In genomic region chr9:109801484-109801883, GRCh38 we compare ENCODE assay signal across 27 cellular contexts. TPM values are rescaled to one million over a fixed set of nuclear protein-coding genes. Genes with fewer than 3 reads are reported as not detected.
"Had no signal": no experiment of that assay in that cellular context is flagged by ENCODE, and none has a peak within 500 bp of the region (broad histone marks: within the 10 kb centered on the region; RNA-seq: fewer than 3 reads in every experiment).

No MANE protein-coding gene starts in this region.

- H3K27me3 Mint-ChIP-seq: activated T-cell treated with anti-CD3 and anti-CD28 coated beads, Interleukin-2, amount 50 U/mL, for 24 hours had no signal

- H3K9me3 ChIP-seq: MG63 had no signal

- H3K27me3 ChIP-seq: MG63 had no signal

- H3K4me3 ChIP-seq: MG63 had no signal

- H3K4me3 Mint-ChIP-seq: activated CD8-positive, alpha-beta T cell treated with anti-CD3 and anti-CD28 coated beads, Interleukin-2, amount 10 ng/mL, durations not matched to agents 7 days and 5 days; activated naive CD4-positive, alpha-beta T cell treated with anti-CD3 and anti-CD28 coated beads, Interleukin-2, amount 50 U/mL, for 24 hours; activated T-cell treated with anti-CD3 and anti-CD28 coated beads, Interleukin-2, amount 50 U/mL, for 24 hours; activated T-helper 1 cell treated with anti-CD3 and anti-CD28 coated beads, Interleukin-12 subunit alpha, Interleukin-12 subunit beta, Interleukin-2, Interleukin-4 antibody, amounts not matched to agents 30 ng/mL and 10 ng/mL and 1 ng/mL, durations not matched to agents 14 hours and 24 hours and 36 hours; brain; T-helper 17 cell; WTC11 had no signal

- H3K27ac Mint-ChIP-seq: activated CD8-positive, alpha-beta T cell treated with anti-CD3 and anti-CD28 coated beads, Interleukin-2, amount 10 ng/mL, durations not matched to agents 7 days and 5 days; activated naive CD4-positive, alpha-beta T cell treated with anti-CD3 and anti-CD28 coated beads, Interleukin-2, amount 50 U/mL, for 24 hours; activated T-cell treated with anti-CD3 and anti-CD28 coated beads, Interleukin-2, amount 50 U/mL, for 24 hours; activated T-helper 1 cell treated with anti-CD3 and anti-CD28 coated beads, Interleukin-12 subunit alpha, Interleukin-12 subunit beta, Interleukin-2, Interleukin-4 antibody, amounts not matched to agents 30 ng/mL and 10 ng/mL and 1 ng/mL, durations not matched to agents 14 hours and 24 hours and 36 hours; brain; T-helper 17 cell; WTC11 had no signal

- H3K9me3 Mint-ChIP-seq: activated naive CD4-positive, alpha-beta T cell treated with anti-CD3 and anti-CD28 coated beads, Interleukin-2, amount 50 U/mL, for 24 hours; activated T-cell treated with anti-CD3 and anti-CD28 coated beads, Interleukin-2, amount 50 U/mL, for 24 hours; activated T-helper 1 cell treated with anti-CD3 and anti-CD28 coated beads, Interleukin-12 subunit alpha, Interleukin-12 subunit beta, Interleukin-2, Interleukin-4 antibody, amounts not matched to agents 30 ng/mL and 10 ng/mL and 1 ng/mL, durations not matched to agents 14 hours and 24 hours and 36 hours; WTC11 had no signal

- H3K36me3 ChIP-seq: MG63 had no signal

- H3K36me3 Mint-ChIP-seq: activated naive CD4-positive, alpha-beta T cell treated with anti-CD3 and anti-CD28 coated beads, Interleukin-2, amount 50 U/mL, for 24 hours; brain; WTC11 had no signal

- DNase-seq: activated CD4-positive, alpha-beta T cell treated with anti-CD3 and anti-CD28 coated beads for 48 hours; activated CD4-positive, alpha-beta T cell treated with anti-CD3 and anti-CD28 coated beads, Interleukin-2, amount 50 U/mL, for 4 hours; activated CD4-positive, CD25-positive, alpha-beta regulatory T cell treated with anti-CD3 and anti-CD28 coated beads, Interleukin-2, amount 50 U/mL, for 72 hours; activated CD8-positive, alpha-beta memory T cell treated with anti-CD3 and anti-CD28 coated beads, Interleukin-2, amount 50 U/mL, for 48 hours; activated CD8-positive, alpha-beta T cell treated with anti-CD3 and anti-CD28 coated beads, Interleukin-2, amount 10 ng/mL, durations not matched to agents 7 days and 5 days; activated effector memory CD4-positive, alpha-beta T cell treated with Interleukin-2 at 50 U/mL for 16 hours; activated naive CD4-positive, alpha-beta T cell; activated T-cell treated with anti-CD3 and anti-CD28 coated beads, Interleukin-2, amount 50 U/mL, for 24 hours; MG63; MV-4-11; NCI-H1092 treated with DMSO at 0.1 percent for 48 hours; NCI-H1417 treated with DMSO at 0.1 percent for 48 hours; NCI-H1694; NCI-H2029; NCI-H345; NCI-H510A; NCI-H69; PC-3; SIG-M5; T-helper 17 cell; T-helper 9 cell had no signal

- FAIRE-seq: astrocyte, RCC 7860 had no signal

- H3K4me1 Mint-ChIP-seq: activated naive CD4-positive, alpha-beta T cell treated with anti-CD3 and anti-CD28 coated beads, Interleukin-2, amount 50 U/mL, for 24 hours; WTC11 had no signal

- ATAC-seq: activated CD8-positive, alpha-beta T cell treated with anti-CD3 and anti-CD28 coated beads, Interleukin-2, amount 10 ng/mL, durations not matched to agents 7 days and 5 days; PC-3; T-helper 17 cell; WTC11 had no signal

RNA-seq across cellular contexts. Expression of gene PALM2AKAP2, which starts 21.5 kb away (rescaled TPM):
- total RNA-seq: activated CD8-positive, alpha-beta T cell treated with anti-CD3 and anti-CD28 coated beads, Interleukin-2, amount 10 ng/mL, durations not matched to agents 7 days and 5 days; T-helper 17 cell had no signal
